In genomic region chr10:113087082-113088029, GRCh38 we compare ENCODE assay signal across 8 cellular contexts.
DNase-seq lines count a peak whose midpoint lies in the region; ATAC-seq and TF ChIP-seq lines count a peak whose summit lies in the region.

No MANE protein-coding gene starts in this region.

- H3K4me3 ChIP-seq in GM23248, result no peak overlapping the region

- no peaks in the 10 kb centered on the region for H3K9me3 ChIP-seq in GM23248 (ENCODE audit: low read depth)

- peaks cover 23% of the 10 kb centered on the region for H3F3A ChIP-seq in GM23248 (ENCODE audit: insufficient read depth)

- ATAC-seq in SK-N-SH treated with all-trans-retinoic acid at 6 μM for 48 hours, result peak; percentile 97
- ATAC-seq in foreskin keratinocyte, result peak; percentile 89
- peak; percentile 87 for ATAC-seq in sciatic nerve
- no peak for ATAC-seq in GM18517 (IDR thresholded peaks at IDR 0.05; ENCODE audit: unreplicated experiment)

- peak overlapping the region; percentile 28 for H3K4me2 ChIP-seq in GM23248 (ENCODE audit: unreplicated experiment)

- DNase-seq in GM23248, result peak; percentile 100
- peak; percentile 67 to 82 for DNase-seq in foreskin keratinocyte
- DNase-seq in sciatic nerve (ENCODE audit: low spot score), result no peak
- DNase-seq in T-helper 2 cell treated with Interferon-gamma antibody and Interleukin-4, amounts not matched to agents 5 μg/mL and 100 μg/mL, for 36 hours (ENCODE audit: low spot score), result no peak
- DNase-seq in stimulated activated CD4-positive, alpha-beta T cell treated with anti-CD3 and anti-CD28 coated beads, Interleukin-15, amount 100 ng/mL, for 24 hours, result no peak
- DNase-seq in T-helper 2 cell, result no peak

- peaks cover 2% of the 10 kb centered on the region for H3K27me3 Mint-ChIP-seq in T-helper 2 cell treated with Interferon-gamma antibody and Interleukin-4, amounts not matched to agents 5 μg/mL and 100 μg/mL, for 36 hours (ENCODE audit: low read depth)

- H3K27me3 ChIP-seq in GM23248 (replicated peaks; ENCODE audit: insufficient read depth), result no peaks in the 10 kb centered on the region
- H3K27me3 ChIP-seq in foreskin keratinocyte, result no peaks in the 10 kb centered on the region

- peak overlapping the region; percentile 64 for H3K9ac ChIP-seq in GM23248

- H3K4me1 ChIP-seq in GM23248 (ENCODE audit: insufficient read depth), result peaks cover 31% of the 10 kb centered on the region
- peaks cover 10% of the 10 kb centered on the region for H3K4me1 ChIP-seq in foreskin keratinocyte

- no peaks in the 10 kb centered on the region; the same call in 1 of the 2 replicates for H3K36me3 ChIP-seq in GM23248 (ENCODE audit: low read depth)

- H3K27ac ChIP-seq in GM23248 (peak overlapping the region; percentile 88), foreskin keratinocyte (no peak overlapping the region)

- WGBS in GM23248 (ENCODE audit: low coverage in 1 of 2, low lambda C conversion rate in 2 of 2, missing lambda C conversion rate in 2 of 2), 2 experiments, result 26 to 29% methylated on average over 11 of the region's 11 CpGs

- in situ Hi-C loops in GM23248 (cut with MboI), result no loop called here

- no peaks in the 10 kb centered on the region for H3K4me1 Mint-ChIP-seq in T-helper 2 cell treated with Interferon-gamma antibody and Interleukin-4, amounts not matched to agents 5 μg/mL and 100 μg/mL, for 36 hours (ENCODE audit: low read depth)

- intact Hi-C loops in sciatic nerve (cut with DNase I), result no loop called here

- H3K9me2 ChIP-seq in GM23248 (ENCODE audit: insufficient read depth), result no peaks in the 10 kb centered on the region

- H3K36me3 Mint-ChIP-seq in T-helper 2 cell treated with Interferon-gamma antibody and Interleukin-4, amounts not matched to agents 5 μg/mL and 100 μg/mL, for 36 hours (ENCODE audit: low read depth), result no peaks in the 10 kb centered on the region

- no peak overlapping the region for H3K27ac Mint-ChIP-seq in T-helper 2 cell treated with Interferon-gamma antibody and Interleukin-4, amounts not matched to agents 5 μg/mL and 100 μg/mL, for 36 hours

- TF ChIP-seq CTCF in foreskin keratinocyte (conservative IDR thresholded peaks at IDR 0.05), result no peak

- H3K9me3 Mint-ChIP-seq in T-helper 2 cell treated with Interferon-gamma antibody and Interleukin-4, amounts not matched to agents 5 μg/mL and 100 μg/mL, for 36 hours, result no peaks in the 10 kb centered on the region

- H3K79me2 ChIP-seq in GM23248 (ENCODE audit: insufficient read depth), result peaks cover 84% of the 10 kb centered on the region

- H3K4me3 Mint-ChIP-seq in T-helper 2 cell treated with Interferon-gamma antibody and Interleukin-4, amounts not matched to agents 5 μg/mL and 100 μg/mL, for 36 hours, result no peak overlapping the region

- H2AFZ ChIP-seq in GM23248, result no peak overlapping the region

- no peaks in the 10 kb centered on the region for H4K20me1 ChIP-seq in GM23248 (ENCODE audit: insufficient read depth)

TF ChIP-seq in SK-N-SH treated with all-trans-retinoic acid at 6 μM for 48 hours, 23 proteins besides CTCF, POLR2A, EP300 and RAD21:
- TF ChIP-seq PPARA (CRISPR knock-in tag; IDR thresholded peaks at IDR 0.05; ENCODE audit: borderline replicate concordance) (no peak), CSRNP3 (CRISPR knock-in tag; IDR thresholded peaks at IDR 0.05) (no peak), TCF4 (CRISPR knock-in tag; IDR thresholded peaks at IDR 0.05; ENCODE audit: borderline replicate concordance) (no peak), PATZ1 (CRISPR knock-in tag; IDR thresholded peaks at IDR 0.05; ENCODE audit: borderline replicate concordance) (0 out of 2 replicates have a peak, but pooled peaks have one; percentile 27), ZFP3 (CRISPR knock-in tag; IDR thresholded peaks at IDR 0.05) (no peak), CREB5 (CRISPR knock-in tag; IDR thresholded peaks at IDR 0.05; ENCODE audit: low read depth) (no peak)

Comparison
In these comparisons a context has a peak if more than half of its experiments do, and no peak if none do; other contexts are left out.
1. DNase-seq: peak in GM23248 (single experiment) and foreskin keratinocyte (2 of 2); none in sciatic nerve (single experiment), T-helper 2 cell treated with Interferon-gamma antibody and Interleukin-4, amounts not matched to agents 5 μg/mL and 100 μg/mL, for 36 hours (single experiment), stimulated activated CD4-positive, alpha-beta T cell treated with anti-CD3 and anti-CD28 coated beads, Interleukin-15, amount 100 ng/mL, for 24 hours (single experiment) and T-helper 2 cell (0 of 5).